ENCODE assay signal across 1 cellular context in genomic region chr11:41031571-41032060, GRCh38.
TF ChIP-seq lines count a peak whose summit lies in the region.

No MANE protein-coding gene starts in this region.

TF ChIP-seq in GM23338, 12 proteins besides CTCF, POLR2A, EP300 and RAD21 (continued from another document):
- no peak for TF ChIP-seq JUNB (IDR thresholded peaks at IDR 0.05; ENCODE audit: unreplicated experiment)
- no peak for TF ChIP-seq EZH2phosphoT487 (IDR thresholded peaks at IDR 0.05; ENCODE audit: unreplicated experiment)
- no peak for TF ChIP-seq ZNF331 (CRISPR knock-in tag; IDR thresholded peaks at IDR 0.05; ENCODE audit: low read depth)
- TF ChIP-seq POLR2AphosphoS5 (IDR thresholded peaks at IDR 0.05; ENCODE audit: low read depth): no peak
- TF ChIP-seq EZH2 (IDR thresholded peaks at IDR 0.05; ENCODE audit: low read depth, unreplicated experiment): no peak
